ENCODE assay signal across 17 cellular contexts in genomic region chr6:134308800-134309199, GRCh38. TPM values are rescaled to one million over a fixed set of nuclear protein-coding genes. Genes with fewer than 3 reads are reported as not detected.
DNase-seq lines count a peak whose midpoint lies in the region; ATAC-seq, FAIRE-seq and TF ChIP-seq lines count a peak whose summit lies in the region.
"Had no signal": no experiment of that assay in that cellular context is flagged by ENCODE, and none has a peak within 500 bp of the region (broad histone marks: within the 10 kb centered on the region; RNA-seq: fewer than 3 reads in every experiment).

No MANE protein-coding gene starts in this region.

- 63% methylated on average over 9 of the region's 9 CpGs for WGBS in K562 (ENCODE audit: insufficient coverage, low coverage, missing lambda C conversion rate)

- in situ Hi-C loops in K562 (cut with MboI), result no loop called here

- H3K27me3 ChIP-seq in K562 (ENCODE audit: control insufficient read depth in 2 of 2, insufficient read depth in 2 of 2, low read length in 2 of 2), result no peaks in the 10 kb centered on the region

- H3K9ac ChIP-seq in K562 (ENCODE audit: insufficient read depth in 1 of 2, low read depth in 2 of 2, low read length in 2 of 2), result no peak overlapping the region

- H3K9me1 ChIP-seq in K562 (ENCODE audit: control insufficient read depth, insufficient read depth, low read length), result no peaks in the 10 kb centered on the region

- no peak overlapping the region for H3K4me2 ChIP-seq in K562 (ENCODE audit: insufficient read depth, low read length)

- H2AFZ ChIP-seq in K562 (ENCODE audit: low read depth, low read length), result peak overlapping the region; percentile 33; the same call in 1 of the 2 replicates

- TF ChIP-seq CTCF in GM12865 (IDR thresholded peaks at IDR 0.05; ENCODE audit: insufficient read depth, low read depth, low read length, missing control alignments) (no peak), K562 (IDR thresholded peaks at IDR 0.05 in 2 of 3, conservative IDR thresholded peaks at IDR 0.05 in 1 of 3; ENCODE audit: insufficient read depth in 2 of 3, low read depth in 1 of 3, low read length in 3 of 3) (no peak)

- no peaks in the 10 kb centered on the region for H3K9me3 ChIP-seq in K562 (replicated peaks; ENCODE audit: control insufficient read depth, insufficient read depth, low read depth, low read length)

- TF ChIP-seq RAD21 in K562 (CRISPR knock-in tag; conservative IDR thresholded peaks at IDR 0.05 in 1 of 2, IDR thresholded peaks at IDR 0.05 in 1 of 2), result no peak

- no peak for TF ChIP-seq POLR2A in K562 (conservative IDR thresholded peaks at IDR 0.05)

- POLR2A ChIA-PET in K562 (lab: Yijun Ruan, JAX), result interaction anchor here (0.6 to 2.5 kb wide), 2 partner anchors 10 to 354 kb away, joined by 4 to 20 read pairs; no protein-coding TSS in a partner anchor

- no peaks in the 10 kb centered on the region for H3K36me3 ChIP-seq in K562 (ENCODE audit: control insufficient read depth, insufficient read depth, low read length)

- H3K27ac ChIP-seq in K562 (ENCODE audit: extremely low read depth, low read depth, low read length), result no peak overlapping the region
- peak overlapping the region; percentile 50 for H3K27ac ChIP-seq in temporal lobe (ENCODE audit: low read depth, low read length)
- H3K27ac ChIP-seq: C4-2B had no signal

- DNase-seq in GM12865 (ENCODE audit: low read depth), result peak; percentile 16
- DNase-seq in K562 (ENCODE audit: extremely low read depth in 1 of 4, low spot score in 3 of 4), result no peak
- peak; percentile 46 for DNase-seq in medulla oblongata (ENCODE audit: extremely low spot score)
- DNase-seq in activated naive CD4-positive, alpha-beta T cell treated with anti-CD3 and anti-CD28 coated beads, Interleukin-2, amount 50 U/mL, for 16 hours, result no peak
- DNase-seq in NCI-H2196 treated with DMSO at 0.1 percent for 48 hours (lab: John Stamatoyannopoulos, UW; ENCODE audit: unreplicated experiment), result no peak
- no peak for DNase-seq in HT-29 (ENCODE audit: low spot score)
- DNase-seq: DMS79 treated with DMSO at 0.1 percent for 48 hours; H7; NCI-H1092 treated with DMSO at 0.1 percent for 48 hours; NCI-H2081 treated with DMSO at 0.1 percent for 48 hours; NCI-H510A; NCI-H748 treated with DMSO at 0.1 percent for 48 hours; NK-92 treated with Interleukin-12 subunit alpha and Interleukin-12 subunit beta, amount 100 ng/mL, for 24 hours had no signal

- no peaks in the 10 kb centered on the region for H3K79me2 ChIP-seq in K562 (ENCODE audit: control insufficient read depth, insufficient read depth, low read length)

- intact Hi-C loops in K562 (cut with micrococcal nuclease), result no loop called here

- no peak for ATAC-seq in K562
- ATAC-seq: Right ventricle myocardium inferior had no signal

- no peak for TF ChIP-seq EP300 in K562 (IDR thresholded peaks at IDR 0.05; ENCODE audit: low read length)

- H3K4me3 ChIP-seq in GM12865 (ENCODE audit: low read depth, low read length) (no peak overlapping the region), K562 (no peak overlapping the region)

- CTCF ChIA-PET in K562 (lab: Yijun Ruan, JAX; ENCODE audit: low intra/inter-chr PET ratio), result no interaction called here

- H3K4me1 ChIP-seq in K562 (replicated peaks in 1 of 2; ENCODE audit: control insufficient read depth in 2 of 2, insufficient read depth in 2 of 2, low read length in 2 of 2), result no peaks in the 10 kb centered on the region; a peak in 1 of 5 replicates

- BruUV-seq in K562 (replicated peaks; lab: Mats Ljungman, UMichigan), result no TSS peak

- FAIRE-seq in K562 (lab: Jason Lieb, UNC), result no peak
- FAIRE-seq: RCC 7860 had no signal

- no peaks in the 10 kb centered on the region for H4K20me1 ChIP-seq in K562 (replicated peaks; ENCODE audit: control insufficient read depth, insufficient read depth, low read length)

TF ChIP-seq in K562, 482 proteins besides CTCF, POLR2A, EP300 and RAD21:
- TF ChIP-seq YBX1 (IDR thresholded peaks at IDR 0.05) (no peak), NR2C2 (CRISPR knock-in tag; IDR thresholded peaks at IDR 0.05) (no peak), NR2C2 (tag; IDR thresholded peaks at IDR 0.05) (no peak), ZNF146 (CRISPR knock-in tag; IDR thresholded peaks at IDR 0.05; ENCODE audit: unreplicated experiment) (no peak), ZSCAN32 (CRISPR knock-in tag; IDR thresholded peaks at IDR 0.05) (no peak), SRSF9 (IDR thresholded peaks at IDR 0.05; ENCODE audit: borderline replicate concordance, low read depth, low read length) (no peak), ZNF431 (CRISPR knock-in tag; IDR thresholded peaks at IDR 0.05) (no peak), NR3C1 (CRISPR knock-in tag; IDR thresholded peaks at IDR 0.05) (no peak), ID3 (CRISPR knock-in tag; IDR thresholded peaks at IDR 0.05) (no peak), ID3 (tag; IDR thresholded peaks at IDR 0.05) (no peak), SP2 (IDR thresholded peaks at IDR 0.05; ENCODE audit: extremely low read depth, low read depth, low read length, poor library complexity, severe bottlenecking) (no peak), CHD1 (IDR thresholded peaks at IDR 0.05; ENCODE audit: low read length) (no peak), TOE1 (IDR thresholded peaks at IDR 0.05; ENCODE audit: borderline replicate concordance) (no peak), TOE1 (CRISPR knock-in tag; IDR thresholded peaks at IDR 0.05; ENCODE audit: borderline replicate concordance, low read depth) (no peak), RHOXF2B (CRISPR knock-in tag; conservative IDR thresholded peaks at IDR 0.05) (no peak), U2AF2 (optimal IDR thresholded peaks at IDR 0.05; ENCODE audit: low read depth, low read length) (no peak), ZBTB34 (CRISPR knock-in tag; IDR thresholded peaks at IDR 0.05) (no peak), SMAD4 (CRISPR knock-in tag; conservative IDR thresholded peaks at IDR 0.05) (no peak), ZNF174 (CRISPR knock-in tag; IDR thresholded peaks at IDR 0.05) (no peak), ZBTB12 (CRISPR knock-in tag; IDR thresholded peaks at IDR 0.05) (no peak), ZNF253 (CRISPR knock-in tag; conservative IDR thresholded peaks at IDR 0.05) (no peak), ZNF507 (tag; conservative IDR thresholded peaks at IDR 0.05) (no peak), HMG20A (CRISPR knock-in tag; conservative IDR thresholded peaks at IDR 0.05) (no peak)

RNA-seq across cellular contexts. Expression of gene SGK1, which starts 9.1 kb away (rescaled TPM):
- 35.0 and 54.6 TPM in 2 replicates for total RNA-seq in K562 (2011; cell fraction: chromatin; rRNA removed; ENCODE audit: low replicate concordance)
- total RNA-seq in K562 (2011; cell fraction: nucleolus; rRNA removed), result 17.8 and 31.9 TPM in 2 replicates
- total RNA-seq in K562 (2011; cell fraction: nucleoplasm; rRNA removed), result 34.4 and 40.1 TPM in 2 replicates
- total RNA-seq in K562 (2014; rRNA removed) (4.9 and 7.7 TPM in 2 replicates), K562 (2014; rRNA removed; fragmentation: Illumina TruSeq; extraction: Trizol) (3.7 and 4.1 TPM in 2 replicates), K562 (2015; rRNA removed; fragmentation: Illumina TruSeq; extraction: Trizol) (5.0 and 7.2 TPM in 2 replicates), K562 (2021) (3.7 and 4.3 TPM in 2 replicates), temporal lobe (30.5 TPM)
- polyA plus RNA-seq in K562 (2011; rRNA removed) (3.5 and 3.8 TPM in 2 replicates), K562 (2014; fragmentation: Illumina TruSeq; extraction: Trizol) (3.3 and 3.9 TPM in 2 replicates), K562 (2014; fragmentation: Nextera tagmentation; extraction: Ambion mirVana) (1 to 10 TPM; 3.5 to 3.9 TPM), K562 (2014; rRNA removed) (4.5 and 7.8 TPM in 2 replicates)
- polyA plus RNA-seq in K562 (2011; cell fraction: cytosol; rRNA removed), result 3.9 and 4.2 TPM in 2 replicates
- 29.7 and 31.8 TPM in 2 replicates for polyA plus RNA-seq in K562 (2011; cell fraction: nucleus; rRNA removed)
- polyA plus RNA-seq in K562 (2012), result 8.4 and 8.8 TPM in 2 replicates
- 5.2 and 6.6 TPM in 2 replicates for polyA minus RNA-seq in K562 (2011; rRNA and poly(A)+ RNA removed)
- polyA minus RNA-seq in K562 (2011; cell fraction: cytosol; rRNA and poly(A)+ RNA removed), result 6.8 and 10.6 TPM in 2 replicates
- 23.8 and 32.1 TPM in 2 replicates for polyA minus RNA-seq in K562 (2011; cell fraction: nucleus; rRNA and poly(A)+ RNA removed)
- 184 and 186 TPM in 2 replicates for total RNA-seq in HT-29 (2014; rRNA removed; shearing (Covaris generic))

Comparison
In these comparisons a context has a peak if more than half of its experiments do, and no peak if none do; other contexts are left out.
1. DNase-seq: peak in GM12865 (single experiment) and medulla oblongata (single experiment); none in K562 (0 of 4), activated naive CD4-positive, alpha-beta T cell treated with anti-CD3 and anti-CD28 coated beads, Interleukin-2, amount 50 U/mL, for 16 hours (single experiment), NCI-H2196 treated with DMSO at 0.1 percent for 48 hours (single experiment) and HT-29 (single experiment).